Comparison of ENCODE assay signal across 13 cellular contexts in genomic region chr16:50611332-50611934, GRCh38.
DNase-seq lines count a peak whose midpoint lies in the region; ATAC-seq and TF ChIP-seq lines count a peak whose summit lies in the region.
"Had no signal": no experiment of that assay in that cellular context is flagged by ENCODE, and none has a peak within 500 bp of the region (broad histone marks: within the 10 kb centered on the region; RNA-seq: fewer than 3 reads in every experiment).

No MANE protein-coding gene starts in this region.

- no peak for TF ChIP-seq CTCF in RWPE1 (conservative IDR thresholded peaks at IDR 0.05; ENCODE audit: low read depth)
- no peak for TF ChIP-seq CTCF in esophagus muscularis mucosa (IDR thresholded peaks at IDR 0.05)

- H3K4me3 Mint-ChIP-seq in activated T-cell treated with anti-CD3 and anti-CD28 coated beads, Interleukin-2, amount 50 U/mL, for 72 hours, result no peak overlapping the region
- H3K4me3 Mint-ChIP-seq: IgD-negative memory B cell had no signal

- H3K36me3 Mint-ChIP-seq in activated T-cell treated with anti-CD3 and anti-CD28 coated beads, Interleukin-2, amount 50 U/mL, for 72 hours (ENCODE audit: insufficient read depth in 2 of 2), result no peaks in the 10 kb centered on the region

- POLR2A ChIA-PET in RWPE1 (lab: Yijun Ruan, JAX; ENCODE audit: low non-redundant PET), result no interaction called here

- CTCF ChIA-PET in RWPE1 (lab: Yijun Ruan, JAX), result interaction anchor here (0.7 kb wide), 1 partner anchor 31 kb away, joined by 3 read pairs; no protein-coding TSS in a partner anchor

- H3K27ac ChIP-seq in RWPE1 (no peak overlapping the region), esophagus muscularis mucosa (replicated peaks in 1 of 4) (peak overlapping the region; percentile 85 to 92 (median 88)), substantia nigra (ENCODE audit: low read depth, low read length, poor library complexity, severe bottlenecking) (peak overlapping the region; percentile 65)
- H3K27ac ChIP-seq: psoas muscle had no signal

- H3K27ac Mint-ChIP-seq in activated T-cell treated with anti-CD3 and anti-CD28 coated beads, Interleukin-2, amount 50 U/mL, for 72 hours, result peak overlapping the region; percentile 21
- H3K27ac Mint-ChIP-seq: IgD-negative memory B cell had no signal

- no peaks in the 10 kb centered on the region for H3K27me3 Mint-ChIP-seq in activated T-cell treated with anti-CD3 and anti-CD28 coated beads, Interleukin-2, amount 50 U/mL, for 72 hours (ENCODE audit: low read depth)

- 82% methylated on average over 9 of the region's 9 CpGs for WGBS in esophagus muscularis mucosa

- peaks cover 43 to 100% (median 100%) of the 10 kb centered on the region in 4 donors for H3K4me1 ChIP-seq in esophagus muscularis mucosa

- H3K4me1 Mint-ChIP-seq in activated T-cell treated with anti-CD3 and anti-CD28 coated beads, Interleukin-2, amount 50 U/mL, for 72 hours (ENCODE audit: low read depth), result peaks cover 15% of the 10 kb centered on the region

- TF ChIP-seq POLR2A in esophagus muscularis mucosa (IDR thresholded peaks at IDR 0.05; ENCODE audit: low read depth), result no peak

- intact Hi-C loops in esophagus muscularis mucosa (cut with DNase I), result no loop called here

- no peak for TF ChIP-seq EP300 in esophagus muscularis mucosa (IDR thresholded peaks at IDR 0.05)

- ATAC-seq in activated T-cell treated with anti-CD3 and anti-CD28 coated beads, Interleukin-2, amount 50 U/mL, for 72 hours (replicated peaks in 1 of 2), result no peak
- ATAC-seq: left lobe of liver, psoas muscle had no signal

- no peak for DNase-seq in activated T-cell treated with anti-CD3 and anti-CD28 coated beads, Interleukin-2, amount 50 U/mL, for 72 hours
- no peak for DNase-seq in activated T-cell treated with anti-CD3 and anti-CD28 coated beads, Interleukin-2, amount 50 U/mL, for 1 hour
- DNase-seq in RWPE1 (ENCODE audit: low spot score) (peak; percentile 11), esophagus muscularis mucosa (ENCODE audit: extremely low spot score) (no peak), substantia nigra (lab: John Stamatoyannopoulos, UW) (no peak), NCI-H128 (lab: John Stamatoyannopoulos, UW; ENCODE audit: unreplicated experiment) (no peak), GF-D8 (lab: John Stamatoyannopoulos, UW) (no peak), NCI-H1694 (lab: John Stamatoyannopoulos, UW) (no peak)
- DNase-seq: activated gamma-delta T cell, NCI-H69 had no signal

- no peak overlapping the region for H3K4me3 ChIP-seq in esophagus muscularis mucosa
- H3K4me3 ChIP-seq: psoas muscle had no signal

- no peaks in the 10 kb centered on the region for H3K36me3 ChIP-seq in esophagus muscularis mucosa

- H3K9me3 Mint-ChIP-seq in activated T-cell treated with anti-CD3 and anti-CD28 coated beads, Interleukin-2, amount 50 U/mL, for 72 hours, result no peaks in the 10 kb centered on the region
- H3K9me3 Mint-ChIP-seq: IgD-negative memory B cell had no signal

- H3K9me3 ChIP-seq in esophagus muscularis mucosa, result no peaks in the 10 kb centered on the region
- H3K9me3 ChIP-seq: psoas muscle had no signal

- H3K27me3 ChIP-seq in esophagus muscularis mucosa, result no peaks in the 10 kb centered on the region
